In genomic region chr5:66864240-66864884, GRCh38 we compare ENCODE assay signal across 9 cellular contexts.
DNase-seq lines count a peak whose midpoint lies in the region; ATAC-seq and TF ChIP-seq lines count a peak whose summit lies in the region.
"Had no signal": no experiment of that assay in that cellular context is flagged by ENCODE, and none has a peak within 500 bp of the region (broad histone marks: within the 10 kb centered on the region; RNA-seq: fewer than 3 reads in every experiment).

No MANE protein-coding gene starts in this region.

- peaks cover 62% of the 10 kb centered on the region for H3K4me1 Mint-ChIP-seq in activated T-helper 1 cell treated with anti-CD3 and anti-CD28 coated beads, Interleukin-12 subunit alpha, Interleukin-12 subunit beta, Interleukin-2, Interleukin-4 antibody, amounts not matched to agents 30 ng/mL and 10 ng/mL and 1 ng/mL, durations not matched to agents 14 hours and 24 hours and 36 hours (ENCODE audit: low read depth)

- H3K27ac Mint-ChIP-seq in activated T-helper 1 cell treated with anti-CD3 and anti-CD28 coated beads, Interleukin-12 subunit alpha, Interleukin-12 subunit beta, Interleukin-2, Interleukin-4 antibody, amounts not matched to agents 30 ng/mL and 10 ng/mL and 1 ng/mL, durations not matched to agents 14 hours and 24 hours and 36 hours, result no peak overlapping the region

- H3K4me1 ChIP-seq in stomach, result peaks cover 0 to 4% (median 0%) of the 10 kb centered on the region in 4 donors
- H3K4me1 ChIP-seq: pancreas had no signal

- TF ChIP-seq CTCF in kidney epithelial cell (IDR thresholded peaks at IDR 0.05; ENCODE audit: insufficient read depth, low read length, poor library complexity, severe bottlenecking), result peak; percentile 63
- TF ChIP-seq CTCF in stomach (IDR thresholded peaks at IDR 0.05), result peak in 2 of 7 experiments; percentile 17 to 37

- peaks cover 3% of the 10 kb centered on the region for H3K27me3 Mint-ChIP-seq in activated T-helper 1 cell treated with anti-CD3 and anti-CD28 coated beads, Interleukin-12 subunit alpha, Interleukin-12 subunit beta, Interleukin-2, Interleukin-4 antibody, amounts not matched to agents 30 ng/mL and 10 ng/mL and 1 ng/mL, durations not matched to agents 14 hours and 24 hours and 36 hours (ENCODE audit: insufficient read depth)

- no peak overlapping the region for H3K4me3 ChIP-seq in kidney epithelial cell (ENCODE audit: low read depth, low read length)
- H3K4me3 ChIP-seq in stomach, result no peak overlapping the region
- H3K4me3 ChIP-seq: pancreas had no signal

- H3K4me3 Mint-ChIP-seq in activated T-helper 1 cell treated with anti-CD3 and anti-CD28 coated beads, Interleukin-12 subunit alpha, Interleukin-12 subunit beta, Interleukin-2, Interleukin-4 antibody, amounts not matched to agents 30 ng/mL and 10 ng/mL and 1 ng/mL, durations not matched to agents 14 hours and 24 hours and 36 hours, result no peak overlapping the region

- peaks cover 11% of the 10 kb centered on the region for H3K36me3 Mint-ChIP-seq in activated T-helper 1 cell treated with anti-CD3 and anti-CD28 coated beads, Interleukin-12 subunit alpha, Interleukin-12 subunit beta, Interleukin-2, Interleukin-4 antibody, amounts not matched to agents 30 ng/mL and 10 ng/mL and 1 ng/mL, durations not matched to agents 14 hours and 24 hours and 36 hours (ENCODE audit: low read depth)

- TF ChIP-seq POLR2A in stomach (IDR thresholded peaks at IDR 0.05), result no peak

- ATAC-seq in GM21360 (IDR thresholded peaks at IDR 0.05; ENCODE audit: unreplicated experiment), result no peak
- ATAC-seq in HG03460 (IDR thresholded peaks at IDR 0.05; ENCODE audit: unreplicated experiment), result no peak

- intact Hi-C loops in activated T-helper 1 cell treated with anti-CD3 and anti-CD28 coated beads, Interleukin-12 subunit alpha, Interleukin-12 subunit beta, Interleukin-2, Interleukin-4 antibody, amounts not matched to agents 30 ng/mL and 10 ng/mL and 1 ng/mL, durations not matched to agents 14 hours and 24 hours and 36 hours (cut with micrococcal nuclease), result loop anchor here (1.0 to 2.0 kb wide), 4 partner anchors 42 to 557 kb away; no protein-coding TSS in a partner anchor
- intact Hi-C loops in stomach (cut with DNase I; ENCODE audit: low total_unique reads), result no loop called here

- H3K36me3 ChIP-seq in kidney epithelial cell (ENCODE audit: control insufficient read depth, insufficient read depth, low read length) (no peaks in the 10 kb centered on the region), stomach (no peaks in the 10 kb centered on the region)
- H3K36me3 ChIP-seq: pancreas had no signal

- DNase-seq in EL (peak; percentile 19), HT1080 (ENCODE audit: low read depth) (peak; percentile 75), kidney epithelial cell (ENCODE audit: low read depth) (no peak), stomach (no peak), NCI-H2107 treated with DMSO at 0.1 percent for 48 hours (lab: John Stamatoyannopoulos, UW; ENCODE audit: unreplicated experiment) (no peak)
- DNase-seq in activated T-helper 1 cell treated with anti-CD3 and anti-CD28 coated beads, Interleukin-12 subunit alpha, Interleukin-12 subunit beta, Interleukin-2, Interleukin-4 antibody, amounts not matched to agents 30 ng/mL and 10 ng/mL and 1 ng/mL, durations not matched to agents 14 hours and 24 hours and 36 hours (ENCODE audit: low spot score), result peak; percentile 12
- DNase-seq: pancreas had no signal

- H3K27me3 ChIP-seq in kidney epithelial cell (ENCODE audit: control insufficient read depth, insufficient read depth, low read length) (no peaks in the 10 kb centered on the region), stomach (peaks cover 0 to 7% (median 0%) of the 10 kb centered on the region in 3 donors)
- H3K27me3 ChIP-seq: pancreas had no signal

- H3K9me3 Mint-ChIP-seq in activated T-helper 1 cell treated with anti-CD3 and anti-CD28 coated beads, Interleukin-12 subunit alpha, Interleukin-12 subunit beta, Interleukin-2, Interleukin-4 antibody, amounts not matched to agents 30 ng/mL and 10 ng/mL and 1 ng/mL, durations not matched to agents 14 hours and 24 hours and 36 hours, result no peaks in the 10 kb centered on the region

- no peaks in the 10 kb centered on the region for H3K9me3 ChIP-seq in stomach
- H3K9me3 ChIP-seq: pancreas had no signal

- 73 to 77% (median 74%) methylated on average over 10 of the region's 10 CpGs for WGBS in stomach, 5 donors

- H3K27ac ChIP-seq in stomach, result no peak overlapping the region
- H3K27ac ChIP-seq: pancreas had no signal

- no peak for TF ChIP-seq EP300 in stomach (IDR thresholded peaks at IDR 0.05)

Comparison
In these comparisons a context has a peak if more than half of its experiments do, and no peak if none do; other contexts are left out.
1. DNase-seq: peak in EL (single experiment), HT1080 (single experiment) and activated T-helper 1 cell treated with anti-CD3 and anti-CD28 coated beads, Interleukin-12 subunit alpha, Interleukin-12 subunit beta, Interleukin-2, Interleukin-4 antibody, amounts not matched to agents 30 ng/mL and 10 ng/mL and 1 ng/mL, durations not matched to agents 14 hours and 24 hours and 36 hours (single experiment); none in kidney epithelial cell (single experiment), stomach (single experiment) and NCI-H2107 treated with DMSO at 0.1 percent for 48 hours (single experiment).